ENCODE assay signal across 34 cellular contexts in the genomic region with DNA sequence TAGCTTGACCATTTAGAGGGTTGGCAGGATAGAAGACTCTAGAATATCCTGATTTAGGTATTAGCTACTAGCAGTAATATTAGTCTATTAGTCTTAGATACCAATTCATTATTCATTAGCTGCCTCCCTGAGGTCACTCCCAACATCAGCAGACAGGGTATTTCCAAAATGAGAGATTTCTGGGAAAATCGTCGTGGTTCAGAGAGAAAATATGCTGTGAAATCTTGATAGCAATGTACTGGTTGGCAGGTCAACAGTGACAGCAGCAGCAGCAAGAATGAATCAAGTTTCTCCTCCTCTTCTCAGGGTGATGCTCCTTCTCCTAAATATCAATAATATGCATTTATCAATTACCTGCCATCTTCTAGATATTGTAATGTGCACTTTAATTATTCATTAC.
"Had no signal": no experiment of that assay in that cellular context is flagged by ENCODE, and none has a peak within 500 bp of the region (broad histone marks: within the 10 kb centered on the region; RNA-seq: fewer than 3 reads in every experiment).

No MANE protein-coding gene starts in this region.

- DNase-seq: activated B cell treated with CpG ODN at 0.5 μM for 24 hours; activated CD4-positive, alpha-beta T cell treated with anti-CD3 and anti-CD28 coated beads for 48 hours; activated CD4-positive, alpha-beta T cell treated with anti-CD3 and anti-CD28 coated beads, Interleukin-2, amount 50 U/mL, for 1 hour; activated CD4-positive, alpha-beta T cell treated with anti-CD3 and anti-CD28 coated beads, Interleukin-2, amount 50 U/mL, for 48 hours; activated CD8-positive, alpha-beta memory T cell treated with anti-CD3 and anti-CD28 coated beads, Interleukin-2, amount 10 ng/mL, durations not matched to agents 7 days and 5 days; activated CD8-positive, alpha-beta memory T cell treated with anti-CD3 and anti-CD28 coated beads, Interleukin-2, amount 50 U/mL, for 4 hours; activated CD8-positive, alpha-beta T cell treated with anti-CD3 and anti-CD28 coated beads for 36 hours; activated effector memory CD4-positive, alpha-beta T cell treated with anti-CD3 and anti-CD28 coated beads, Interleukin-2, amount 50 U/mL, for 16 hours; activated naive CD4-positive, alpha-beta T cell treated with anti-CD3 and anti-CD28 coated beads for 36 hours; activated naive CD8-positive, alpha-beta T cell treated with anti-CD3 and anti-CD28 coated beads for 36 hours; activated naive CD8-positive, alpha-beta T cell treated with anti-CD3 and anti-CD28 coated beads, Interleukin-2, amount 50 U/mL, for 24 hours; activated T-cell treated with anti-CD3 and anti-CD28 coated beads, Interleukin-2, amount 50 U/mL, for 1 hour; activated T-cell treated with anti-CD3 and anti-CD28 coated beads, Interleukin-2, amount 50 U/mL, for 48 hours; adrenal gland; amygdala; aorta; body of pancreas; central memory CD4-positive, alpha-beta T cell; cerebellar nuclear complex; dorsolateral prefrontal cortex; effector CD4-positive, alpha-beta T cell; foreskin fibroblast; glutamatergic neuron; heart left ventricle; SW 1271; T-cell; T1000; WERI-Rb-1 had no signal

- H3K27ac ChIP-seq: adrenal gland, body of pancreas, breast epithelium, cardiac muscle cell, coronary artery, dorsolateral prefrontal cortex, epithelial cell of prostate, heart left ventricle, WERI-Rb-1 had no signal

- H3K27me3 ChIP-seq: adrenal gland, body of pancreas, breast epithelium, cardiac muscle cell, dorsolateral prefrontal cortex, heart left ventricle had no signal

- ATAC-seq: activated CD4-positive, CD25-positive, alpha-beta regulatory T cell treated with anti-CD3 and anti-CD28 coated beads, Interleukin-2, amount 50 U/mL, for 24 hours; activated CD8-positive, alpha-beta memory T cell treated with anti-CD3 and anti-CD28 coated beads, Interleukin-2, amount 10 ng/mL, durations not matched to agents 7 days and 5 days; activated CD8-positive, alpha-beta T cell treated with anti-CD3 and anti-CD28 coated beads for 36 hours; activated naive CD8-positive, alpha-beta T cell treated with anti-CD3 and anti-CD28 coated beads, Interleukin-2, amount 50 U/mL, for 24 hours; body of pancreas; esophagus mucosa; heart left ventricle; T-cell had no signal

- H3K4me1 ChIP-seq: adrenal gland, body of pancreas, breast epithelium, heart left ventricle had no signal

- H3K9me3 ChIP-seq: body of pancreas, breast epithelium, heart left ventricle had no signal

- H3K4me3 ChIP-seq: adrenal gland, body of pancreas, breast epithelium, cardiac muscle cell, coronary artery, dorsolateral prefrontal cortex, heart left ventricle had no signal

- H3K36me3 ChIP-seq: adrenal gland, breast epithelium, cardiac muscle cell, heart left ventricle, WERI-Rb-1 had no signal
